In genomic region chrX:76145591-76146309, GRCh38 we compare ENCODE assay signal across 8 cellular contexts. TPM values are rescaled to one million over a fixed set of nuclear protein-coding genes. Genes with fewer than 3 reads are reported as not detected.
DNase-seq lines count a peak whose midpoint lies in the region; ATAC-seq, FAIRE-seq and TF ChIP-seq lines count a peak whose summit lies in the region.
"Not testable (repeated sequence)": the region's sequence is repeated elsewhere in the genome, so short reads cannot be mapped to it uniquely, and the experiment has no call there.

No MANE protein-coding gene starts in this region.

- ATAC-seq in GM19438 (IDR thresholded peaks at IDR 0.05; ENCODE audit: low read depth, unreplicated experiment) (peak; percentile 46), HG03108 (IDR thresholded peaks at IDR 0.05; ENCODE audit: unreplicated experiment) (peak; percentile 39)
- ATAC-seq in activated CD4-positive, CD25-positive, alpha-beta regulatory T cell treated with anti-CD3 and anti-CD28 coated beads, Interleukin-2, amount 50 U/mL, for 24 hours, result peak; percentile 53 to 60

- H3K4me3 ChIP-seq in keratinocyte (ENCODE audit: control insufficient read depth in 2 of 3, extremely low read depth in 1 of 3, insufficient read depth in 2 of 3, low read depth in 1 of 3, low read length in 3 of 3), result peak overlapping the region in 2 of 3 experiments; percentile 10 to 12
- H3K4me3 ChIP-seq in spleen, result peak overlapping the region in 2 of 8 donors; percentile 32 to 59

- FAIRE-seq in keratinocyte (lab: Jason Lieb, UNC), result peak; percentile 92

- H3K27ac ChIP-seq in keratinocyte (ENCODE audit: control insufficient read depth, insufficient read depth, low read length) (peak overlapping the region; percentile 49), spleen (peak overlapping the region; percentile 48 to 85 (median 69))

- not testable (repeated sequence) for TF ChIP-seq POLR2A in spleen (IDR thresholded peaks at IDR 0.05)

- not testable (repeated sequence) for H3K36me3 ChIP-seq in keratinocyte (ENCODE audit: control insufficient read depth in 2 of 2, extremely low read depth in 1 of 2, insufficient read depth in 2 of 2, low read length in 2 of 2); spleen

- dilution Hi-C loops in keratinocyte (cut with MboI; ENCODE audit: extremely low pct_ligation_motif_present, low sequenced_read_pairs), result not testable (repeated sequence)

- not testable (repeated sequence) for H4K20me1 ChIP-seq in keratinocyte (ENCODE audit: control insufficient read depth, extremely low read depth, insufficient read depth, low read length)

- intact Hi-C loops in spleen (cut with DNase I; ENCODE audit: low total_unique reads), result not testable (repeated sequence)

- H2AFZ ChIP-seq in keratinocyte (ENCODE audit: control insufficient read depth, low read length), result not testable (repeated sequence)

- H3K9me1 ChIP-seq in keratinocyte (ENCODE audit: control insufficient read depth, extremely low read depth, insufficient read depth, low read length), result not testable (repeated sequence)

- not testable (repeated sequence) for H3K9me3 ChIP-seq in keratinocyte (ENCODE audit: control insufficient read depth, low read depth, low read length); spleen

- H3K4me2 ChIP-seq in keratinocyte (ENCODE audit: control insufficient read depth, extremely low read depth, insufficient read depth, low read depth, low read length), result peak overlapping the region; percentile 55

- not testable (repeated sequence) for H3K79me2 ChIP-seq in keratinocyte (ENCODE audit: control insufficient read depth, insufficient read depth, low read length)

- H3K9ac ChIP-seq in keratinocyte (ENCODE audit: control insufficient read depth, extremely low read depth, insufficient read depth, low read length), result peak overlapping the region; percentile 41

- 7 to 9% (median 9%) methylated on average over 7 of the region's 23 CpGs for WGBS in spleen, 5 donors

- not testable (repeated sequence) for H3K27me3 ChIP-seq in keratinocyte (ENCODE audit: control insufficient read depth, extremely low read depth, insufficient read depth, low read length); spleen (replicated peaks in 1 of 7)

- DNase-seq in CD1c-positive myeloid dendritic cell (ENCODE audit: extremely low spot score) (peak; percentile 10), NCI-H2196 treated with DMSO at 0.1 percent for 48 hours (lab: John Stamatoyannopoulos, UW; ENCODE audit: unreplicated experiment) (peak; percentile 0), cerebellar cortex (ENCODE audit: low spot score) (peak; percentile 3), spleen (peak; percentile 85)
- DNase-seq in keratinocyte (ENCODE audit: low read depth, low spot score), result not testable (repeated sequence)

- not testable (repeated sequence) for TF ChIP-seq CTCF in keratinocyte (optimal IDR thresholded peaks at IDR 0.05 in 1 of 3, IDR thresholded peaks at IDR 0.05 in 1 of 3, conservative IDR thresholded peaks at IDR 0.05 in 1 of 3; ENCODE audit: extremely low read depth in 1 of 3, insufficient read depth in 2 of 3, low read length in 3 of 3); spleen (IDR thresholded peaks at IDR 0.05 in 8 of 11, conservative IDR thresholded peaks at IDR 0.05 in 3 of 11)

- not testable (repeated sequence) for H3K4me1 ChIP-seq in keratinocyte (ENCODE audit: control insufficient read depth, extremely low read depth, insufficient read depth, low read length)
- peaks cover 19 to 27% (median 23%) of the 10 kb centered on the region in 6 donors for H3K4me1 ChIP-seq in spleen

RNA-seq across cellular contexts. Expression of gene PBDC1, which starts 27.1 kb away (rescaled TPM):
- polyA plus RNA-seq in keratinocyte, result 28.3 to 42.0 TPM (median 34.3 TPM) in 3 replicates
- 32.3 TPM for polyA plus RNA-seq in keratinocyte (2011; ENCODE audit: low read depth)
- 31.0 and 48.4 TPM in 2 replicates for polyA plus RNA-seq in keratinocyte (2011; cell fraction: cytosol; rRNA removed)
- 26.5 and 28.4 TPM in 2 replicates for polyA plus RNA-seq in keratinocyte (2011; cell fraction: nucleus; rRNA removed)
- 39.4 and 55.9 TPM in 2 replicates for polyA plus RNA-seq in keratinocyte (2012; ENCODE audit: low replicate concordance)
- polyA minus RNA-seq in keratinocyte, result 16.1 to 29.9 TPM (median 29.4 TPM) in 3 replicates
- polyA minus RNA-seq in keratinocyte (2011; cell fraction: cytosol; rRNA and poly(A)+ RNA removed), result 23.8 TPM
- polyA minus RNA-seq in keratinocyte (2011; cell fraction: nucleus; rRNA and poly(A)+ RNA removed), result 15.5 and 21.1 TPM in 2 replicates
- total RNA-seq in spleen, result 10 to 100 TPM; 16.8 to 22.2 (median 20.0) TPM
- polyA plus RNA-seq in spleen, result 10 to 100 TPM; 24.3 to 32.0 (median 26.9) TPM
